In the genomic region with DNA sequence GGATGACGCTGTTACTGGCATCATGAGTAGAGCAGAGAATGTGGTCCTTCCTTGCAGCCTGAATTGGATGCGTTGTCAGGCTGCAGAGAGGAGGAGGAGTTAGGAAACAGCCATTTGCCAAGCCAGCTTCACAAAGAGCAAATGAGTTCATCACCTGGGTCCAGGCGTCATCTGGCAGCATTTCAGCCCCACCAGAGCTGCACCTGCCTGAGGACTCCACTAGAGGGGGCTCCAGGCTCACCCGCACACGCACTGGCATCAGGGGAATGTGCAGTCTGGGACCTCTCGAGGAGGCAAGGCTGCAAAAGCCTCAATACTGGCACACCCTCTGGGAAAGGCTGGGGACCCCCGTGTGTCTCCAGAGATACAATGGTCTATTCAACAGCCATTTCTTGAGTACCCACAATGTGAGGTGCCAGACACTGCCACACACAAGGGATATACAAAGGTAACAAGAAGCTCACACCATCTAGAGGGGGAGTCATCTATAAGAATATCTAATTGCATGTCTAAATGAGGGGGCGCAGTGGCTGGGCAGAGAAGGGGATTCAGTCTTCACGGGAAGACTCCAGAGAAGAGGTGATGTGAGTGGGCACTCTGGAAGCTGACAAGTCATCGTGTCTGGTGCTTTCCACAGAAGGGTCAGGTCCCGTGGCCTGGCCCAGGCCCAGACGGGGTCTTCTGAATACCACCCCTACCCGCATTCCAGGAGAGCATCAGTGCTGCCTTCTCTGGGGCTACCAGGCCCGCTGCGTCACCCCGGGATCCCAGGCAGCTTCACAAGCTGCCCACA, we compare ENCODE assay signal across 8 cellular contexts. TPM values are rescaled to one million over a fixed set of nuclear protein-coding genes. Genes with fewer than 3 reads are reported as not detected.
A peak's percentile ranks its signal among the peaks of the same experiment; 100 is the strongest.
DNase-seq lines count a peak whose midpoint lies in the region; ATAC-seq and TF ChIP-seq lines count a peak whose summit lies in the region.

No MANE protein-coding gene starts in this region.

- TF ChIP-seq POLR2A in erythroblast (IDR thresholded peaks at IDR 0.05; ENCODE audit: low read length), result no peak

- H3K27ac Mint-ChIP-seq in stimulated activated naive B cell treated with anti-CD40 and anti-IgM and Interleukin-4, amounts not matched to agents 10 μg/mL and 1 μg/mL and 100 μg/mL, for 72 hours, result no peak overlapping the region

- no peaks in the 10 kb centered on the region for H3K36me3 Mint-ChIP-seq in stimulated activated naive B cell treated with anti-CD40 and anti-IgM and Interleukin-4, amounts not matched to agents 10 μg/mL and 1 μg/mL and 100 μg/mL, for 72 hours

- H3K27me3 Mint-ChIP-seq in stimulated activated naive B cell treated with anti-CD40 and anti-IgM and Interleukin-4, amounts not matched to agents 10 μg/mL and 1 μg/mL and 100 μg/mL, for 72 hours, result peaks cover 8 to 16% of the 10 kb centered on the region in 2 donors

- DNase-seq in D341Med (ENCODE audit: low spot score), result peak; percentile 95
- DNase-seq in HuH-7 (ENCODE audit: low spot score), result peak; percentile 95
- peak; percentile 30 for DNase-seq in NOMO-1 treated with dmso at 0.1 percent for 144 hours (lab: John Stamatoyannopoulos, UW; ENCODE audit: unreplicated experiment)
- peak; percentile 80 for DNase-seq in activated CD8-positive, alpha-beta memory T cell treated with anti-CD3 and anti-CD28 coated beads, Interleukin-2, amount 50 U/mL, for 48 hours
- DNase-seq in erythroblast (lab: John Stamatoyannopoulos, UW), result peak; percentile 77 to 87
- DNase-seq in mucosa of gallbladder (ENCODE audit: low spot score), result peak; percentile 71
- DNase-seq in stimulated activated naive B cell treated with anti-CD40 and anti-IgM and Interleukin-4, amounts not matched to agents 10 μg/mL and 1 μg/mL and 100 μg/mL, for 72 hours, result peak; percentile 53

- peak; percentile 76 to 79 for ATAC-seq in stimulated activated naive B cell treated with anti-CD40 and anti-IgM and Interleukin-4, amounts not matched to agents 10 μg/mL and 1 μg/mL and 100 μg/mL, for 72 hours (replicated peaks)
- no peak for ATAC-seq in GM19397 (IDR thresholded peaks at IDR 0.05; ENCODE audit: unreplicated experiment)

- H3K4me1 Mint-ChIP-seq in stimulated activated naive B cell treated with anti-CD40 and anti-IgM and Interleukin-4, amounts not matched to agents 10 μg/mL and 1 μg/mL and 100 μg/mL, for 72 hours, result peaks cover 15 to 24% of the 10 kb centered on the region in 2 donors

- H3K4me3 Mint-ChIP-seq in stimulated activated naive B cell treated with anti-CD40 and anti-IgM and Interleukin-4, amounts not matched to agents 10 μg/mL and 1 μg/mL and 100 μg/mL, for 72 hours, result no peak overlapping the region

- no peaks in the 10 kb centered on the region for H3K9me3 Mint-ChIP-seq in stimulated activated naive B cell treated with anti-CD40 and anti-IgM and Interleukin-4, amounts not matched to agents 10 μg/mL and 1 μg/mL and 100 μg/mL, for 72 hours

RNA-seq across cellular contexts. Expression of a gene that starts 53.5 kb away (rescaled TPM):
- 0.78 TPM for total RNA-seq in mucosa of gallbladder

Comparison
In these comparisons a context has a peak if more than half of its experiments do, and no peak if none do; other contexts are left out.
1. DNase-seq: peak in every context shown above with its lines; median percentile 95 in D341Med; 95 in HuH-7; 82 in erythroblast; 80 in activated CD8-positive, alpha-beta memory T cell treated with anti-CD3 and anti-CD28 coated beads, Interleukin-2, amount 50 U/mL, for 48 hours; 71 in mucosa of gallbladder; 53 in stimulated activated naive B cell treated with anti-CD40 and anti-IgM and Interleukin-4, amounts not matched to agents 10 μg/mL and 1 μg/mL and 100 μg/mL, for 72 hours; 30 in NOMO-1 treated with dmso at 0.1 percent for 144 hours.